1 cellular context compared by ENCODE assay signal in the genomic region with DNA sequence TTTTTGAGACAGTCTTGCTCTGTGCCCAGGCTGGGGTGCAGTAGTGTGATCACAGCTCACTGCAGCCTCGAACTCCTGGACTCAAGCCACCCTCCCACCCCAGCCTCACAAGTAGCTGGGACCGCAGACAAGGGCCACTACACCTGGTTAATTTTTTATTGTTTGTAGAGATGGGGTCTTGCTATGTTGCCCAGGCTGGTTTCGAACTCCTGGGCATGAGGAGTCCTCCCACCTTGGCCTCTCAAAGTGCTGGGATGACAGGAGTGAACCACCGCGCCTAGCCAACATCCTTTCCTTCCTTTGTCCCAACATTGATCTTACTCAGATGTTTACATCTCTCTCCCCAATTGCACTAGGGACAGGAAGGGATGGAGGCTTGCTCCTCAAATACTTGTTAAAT.
A peak's percentile ranks its signal among the peaks of the same experiment; 100 is the strongest.
TF ChIP-seq lines count a peak whose summit lies in the region.

No MANE protein-coding gene starts in this region.

TF ChIP-seq in WTC11, 78 proteins besides CTCF, POLR2A, EP300 and RAD21:
- TF ChIP-seq, protein P1, sequence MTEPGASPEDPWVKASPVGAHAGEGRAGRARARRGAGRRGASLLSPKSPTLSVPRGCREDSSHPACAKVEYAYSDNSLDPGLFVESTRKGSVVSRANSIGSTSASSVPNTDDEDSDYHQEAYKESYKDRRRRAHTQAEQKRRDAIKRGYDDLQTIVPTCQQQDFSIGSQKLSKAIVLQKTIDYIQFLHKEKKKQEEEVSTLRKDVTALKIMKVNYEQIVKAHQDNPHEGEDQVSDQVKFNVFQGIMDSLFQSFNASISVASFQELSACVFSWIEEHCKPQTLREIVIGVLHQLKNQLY (CRISPR knock-in tag; IDR thresholded peaks at IDR 0.05) = no peak
- TF ChIP-seq ZNF121 (CRISPR knock-in tag; IDR thresholded peaks at IDR 0.05) = peak; percentile 88
